9 cellular contexts compared by ENCODE assay signal in genomic region chr17:59366773-59367656, GRCh38. TPM values are rescaled to one million over a fixed set of nuclear protein-coding genes. Genes with fewer than 3 reads are reported as not detected.
A peak's percentile ranks its signal among the peaks of the same experiment; 100 is the strongest.
DNase-seq lines count a peak whose midpoint lies in the region; ATAC-seq and TF ChIP-seq lines count a peak whose summit lies in the region.
"Had no signal": no experiment of that assay in that cellular context is flagged by ENCODE, and none has a peak within 500 bp of the region (broad histone marks: within the 10 kb centered on the region; RNA-seq: fewer than 3 reads in every experiment).

No MANE protein-coding gene starts in this region.

- H2BK5ac ChIP-seq in neuronal stem cell (ENCODE audit: low read length), result no peak overlapping the region

- H3K14ac ChIP-seq in neuronal stem cell (ENCODE audit: low read length), result no peak overlapping the region

- peak overlapping the region; percentile 50 for H3K4me2 ChIP-seq in neuronal stem cell (ENCODE audit: insufficient read depth, low read length, poor library complexity, severe bottlenecking)
- H3K4me2 ChIP-seq: KMS-11 had no signal

- TF ChIP-seq POLR2A in esophagus muscularis mucosa (IDR thresholded peaks at IDR 0.05; ENCODE audit: low read depth), result no peak

- H2AFZ ChIP-seq in neuronal stem cell (ENCODE audit: low read length), result no peak overlapping the region

- TF ChIP-seq CTCF in esophagus muscularis mucosa (IDR thresholded peaks at IDR 0.05), result no peak

- no peak overlapping the region for H2BK120ac ChIP-seq in neuronal stem cell (ENCODE audit: low read depth, low read length)

- H2BK12ac ChIP-seq in neuronal stem cell (ENCODE audit: low read length), result no peak overlapping the region

- no peak overlapping the region for H2BK15ac ChIP-seq in neuronal stem cell (ENCODE audit: low read length)

- H3K4ac ChIP-seq in neuronal stem cell (ENCODE audit: low read length), result no peak overlapping the region

- no peak overlapping the region for H2AK5ac ChIP-seq in neuronal stem cell (ENCODE audit: low read depth, low read length)

- no peaks in the 10 kb centered on the region for H3K79me1 ChIP-seq in neuronal stem cell (ENCODE audit: low read depth, low read length)

- no peak overlapping the region for H3K18ac ChIP-seq in neuronal stem cell (ENCODE audit: low read length)

- no peaks in the 10 kb centered on the region for H3K27me3 ChIP-seq in esophagus muscularis mucosa
- no peaks in the 10 kb centered on the region for H3K27me3 ChIP-seq in neuronal stem cell (ENCODE audit: control insufficient read depth in 3 of 3, insufficient read depth in 3 of 3, low read depth in 1 of 3, low read length in 3 of 3)

- H3K27ac ChIP-seq in esophagus muscularis mucosa (replicated peaks in 1 of 4) (peak overlapping the region; percentile 90 to 92 (median 91)), neuronal stem cell (replicated peaks; ENCODE audit: low read length) (peak overlapping the region; percentile 88)
- H3K27ac ChIP-seq: KMS-11 had no signal

- ATAC-seq in GM18870 (IDR thresholded peaks at IDR 0.05; ENCODE audit: unreplicated experiment) (no peak), HG03135 (IDR thresholded peaks at IDR 0.05; ENCODE audit: unreplicated experiment) (no peak)

- WGBS in esophagus muscularis mucosa, result 24% methylated on average over 8 of the region's 8 CpGs
- WGBS in neuronal stem cell (ENCODE audit: extremely low coverage in 2 of 2, insufficient read length in 2 of 2, insufficient replicate concordance in 1 of 2), 2 donors, result no CpG with 5 or more reads among the region's 8 CpGs

- H3K36me3 ChIP-seq in esophagus muscularis mucosa (peaks cover 0 to 5% (median 0%) of the 10 kb centered on the region in 4 donors), neuronal stem cell (replicated peaks in 1 of 2; ENCODE audit: control insufficient read depth in 2 of 2, insufficient read depth in 2 of 2, low read length in 2 of 2) (no peaks in the 10 kb centered on the region)

- no peak overlapping the region for H3K23ac ChIP-seq in neuronal stem cell (ENCODE audit: low read depth, low read length, poor library complexity)

- DNase-seq in HCEC 1CT, result peak; percentile 25
- DNase-seq in NCI-H774 (lab: John Stamatoyannopoulos, UW), result peak; percentile 88
- DNase-seq in esophagus muscularis mucosa (ENCODE audit: extremely low spot score), result no peak
- DNase-seq in neuronal stem cell (ENCODE audit: low spot score), result no peak
- no peak for DNase-seq in putamen (ENCODE audit: low spot score)
- no peak for DNase-seq in activated CD8-positive, alpha-beta memory T cell treated with anti-CD3 and anti-CD28 coated beads, Interleukin-2, amount 50 U/mL, for 48 hours

- H3K9me3 ChIP-seq in esophagus muscularis mucosa, result no peaks in the 10 kb centered on the region
- H3K9me3 ChIP-seq in neuronal stem cell (replicated peaks in 1 of 2; ENCODE audit: control insufficient read depth in 2 of 2, insufficient read depth in 1 of 2, low read depth in 1 of 2, low read length in 2 of 2), result peaks cover 0 to 4% of the 10 kb centered on the region in 2 donors

- no peak overlapping the region for H4K8ac ChIP-seq in neuronal stem cell (ENCODE audit: low read depth, low read length)

- peak overlapping the region in 2 of 4 donors; percentile 5 to 12 for H3K4me3 ChIP-seq in esophagus muscularis mucosa
- no peak overlapping the region for H3K4me3 ChIP-seq in neuronal stem cell (ENCODE audit: low read length in 2 of 2)

- intact Hi-C loops in esophagus muscularis mucosa (cut with DNase I), result no loop called here

- peaks cover 95 to 100% (median 99%) of the 10 kb centered on the region in 4 donors for H3K4me1 ChIP-seq in esophagus muscularis mucosa
- H3K4me1 ChIP-seq in neuronal stem cell (ENCODE audit: control insufficient read depth in 2 of 2, insufficient read depth in 1 of 2, low read depth in 1 of 2, low read length in 2 of 2), result peaks cover 54 to 63% of the 10 kb centered on the region in 2 donors

- no peak overlapping the region for H3K9ac ChIP-seq in neuronal stem cell (ENCODE audit: low read depth, low read length, poor library complexity)
- H3K9ac ChIP-seq: KMS-11 had no signal

- no peak overlapping the region for H4K91ac ChIP-seq in neuronal stem cell (ENCODE audit: low read depth, low read length, poor library complexity)

- no peak for TF ChIP-seq EP300 in esophagus muscularis mucosa (IDR thresholded peaks at IDR 0.05)

RNA-seq across cellular contexts. Expression of gene YPEL2, which starts 35.6 kb away (rescaled TPM):
- total RNA-seq in esophagus muscularis mucosa, result 10 to 100 TPM; 27.7 to 62.9 (median 28.8) TPM
- 9.8 TPM for polyA plus RNA-seq in neuronal stem cell (2013, experiment 1 of 2)
- 9.6 TPM for polyA plus RNA-seq in neuronal stem cell (2013, experiment 2 of 2)

Comparison
In these comparisons a context has a peak if more than half of its experiments do, and no peak if none do; other contexts are left out.
1. DNase-seq: peak in HCEC 1CT (single experiment) and NCI-H774 (single experiment); none in esophagus muscularis mucosa (single experiment), neuronal stem cell (single experiment), putamen (single experiment) and activated CD8-positive, alpha-beta memory T cell treated with anti-CD3 and anti-CD28 coated beads, Interleukin-2, amount 50 U/mL, for 48 hours (single experiment).